Comparison of ENCODE assay signal across 8 cellular contexts in the genomic region with DNA sequence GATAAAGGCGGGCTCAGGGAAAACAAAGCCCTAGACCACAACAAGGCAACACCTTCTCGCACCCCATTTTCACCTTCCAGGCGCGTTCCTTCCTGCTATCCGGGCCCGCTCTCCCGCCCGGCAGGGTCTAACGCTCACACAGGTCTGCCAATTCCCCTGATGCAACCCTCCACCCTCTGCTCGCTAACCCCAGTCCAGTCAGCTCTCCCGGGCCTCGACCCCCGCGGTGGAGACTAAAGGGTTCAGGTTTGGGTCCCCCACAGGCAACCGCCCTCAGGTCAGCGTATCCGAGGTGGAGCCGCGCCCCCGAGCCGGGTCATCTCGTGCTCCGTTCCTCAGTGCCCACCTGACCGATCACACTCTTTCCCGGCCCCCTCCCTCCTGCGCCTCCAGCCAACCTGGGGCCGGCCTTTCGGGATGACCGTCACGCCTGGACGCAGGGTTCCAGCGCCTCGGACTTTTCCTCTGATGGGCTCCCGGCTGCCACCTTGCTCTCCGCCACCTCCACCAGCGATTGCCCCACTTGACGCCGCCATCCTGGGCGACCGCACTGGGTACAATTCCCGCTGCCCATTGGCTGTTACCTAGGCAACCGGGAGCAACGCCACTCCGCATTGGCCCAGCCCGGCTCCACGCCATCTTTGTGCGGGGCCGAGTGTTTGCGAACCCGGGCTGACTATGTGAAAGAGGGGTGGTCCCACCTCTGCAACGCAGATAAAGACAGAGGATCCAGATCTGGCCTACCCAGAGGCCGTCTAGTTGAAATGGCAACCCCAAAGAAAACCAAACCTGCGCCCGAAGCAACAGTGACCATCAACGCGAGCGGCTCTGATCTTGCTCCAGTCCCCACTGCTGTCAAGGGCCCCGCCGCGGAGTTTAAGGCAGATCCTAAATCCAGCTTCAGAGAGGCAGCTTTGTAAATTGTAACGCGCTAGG. TPM values are rescaled to one million over a fixed set of nuclear protein-coding genes. Genes with fewer than 3 reads are reported as not detected.
DNase-seq lines count a peak whose midpoint lies in the region; ATAC-seq and TF ChIP-seq lines count a peak whose summit lies in the region.

A gene (minus strand): TSS at position 552 of the 936 bp plus-strand sequence. CDS start 13,847 bp downstream, outside the sequence.

- H3K4me3 ChIP-seq in AG04449 (ENCODE audit: low read depth, low read length) (peak within 1 kb of the TSS; percentile 88), kidney epithelial cell (ENCODE audit: low read depth, low read length) (peak within 1 kb of the TSS; percentile 73)

- peak within 1 kb of the TSS; percentile 85 for H3K27ac Mint-ChIP-seq in activated CD4-positive, alpha-beta T cell treated with anti-CD3 and anti-CD28 coated beads for 36 hours
- H3K27ac Mint-ChIP-seq in chondrocyte (ENCODE audit: unreplicated experiment): peak within 1 kb of the TSS; percentile 91

- CTCF ChIA-PET in AG04449 (lab: Yijun Ruan, JAX): interaction anchor here (1.1 kb wide), 1 partner anchor 50 kb away, joined by 3 read pairs; no protein-coding TSS in a partner anchor
- CTCF ChIA-PET in activated CD4-positive, alpha-beta T cell treated with anti-CD3 and anti-CD28 coated beads for 36 hours (lab: Charles Lee): interaction anchor here (0.7 kb wide), 2 partner anchors 11 to 25 kb away, joined by 3 read pairs; no protein-coding TSS in a partner anchor

- intact Hi-C loops in activated CD4-positive, alpha-beta T cell treated with anti-CD3 and anti-CD28 coated beads for 36 hours (cut with DNase I, micrococcal nuclease): loop anchor here (1.0 to 2.0 kb wide), 6 partner anchors 8 to 187 kb away; a partner anchor contains a TSS

- no peaks in the 10 kb centered on the region for H3K36me3 ChIP-seq in kidney epithelial cell (ENCODE audit: control insufficient read depth, insufficient read depth, low read length)

- H3K4me1 Mint-ChIP-seq in activated CD4-positive, alpha-beta T cell treated with anti-CD3 and anti-CD28 coated beads for 36 hours: peaks cover 16% of the 10 kb centered on the region
- peaks cover 15% of the 10 kb centered on the region for H3K4me1 Mint-ChIP-seq in chondrocyte (ENCODE audit: low read depth)

- POLR2A ChIA-PET in AG04449 (lab: Yijun Ruan, JAX): no interaction called here
- POLR2A ChIA-PET in activated CD4-positive, alpha-beta T cell treated with anti-CD3 and anti-CD28 coated beads for 36 hours (lab: Charles Lee): no interaction called here

- no peaks in the 10 kb centered on the region for H3K9me3 Mint-ChIP-seq in activated CD4-positive, alpha-beta T cell treated with anti-CD3 and anti-CD28 coated beads for 36 hours (ENCODE audit: low read depth)
- H3K9me3 Mint-ChIP-seq in chondrocyte (ENCODE audit: low read depth): no peaks in the 10 kb centered on the region

- TF ChIP-seq CTCF in AG04449 (IDR thresholded peaks at IDR 0.05; ENCODE audit: insufficient read depth, low read length, missing control alignments): no peak
- TF ChIP-seq CTCF in chondrocyte (IDR thresholded peaks at IDR 0.05): no peak
- TF ChIP-seq CTCF in kidney epithelial cell (IDR thresholded peaks at IDR 0.05; ENCODE audit: insufficient read depth, low read length, poor library complexity, severe bottlenecking): no peak

- no peaks in the 10 kb centered on the region for H3K36me3 Mint-ChIP-seq in activated CD4-positive, alpha-beta T cell treated with anti-CD3 and anti-CD28 coated beads for 36 hours (ENCODE audit: low read depth)
- H3K36me3 Mint-ChIP-seq in chondrocyte (ENCODE audit: low read depth): peaks cover 2% of the 10 kb centered on the region

- no peaks in the 10 kb centered on the region for H3K27me3 ChIP-seq in kidney epithelial cell (ENCODE audit: control insufficient read depth, insufficient read depth, low read length)

- peak; percentile 99 for ATAC-seq in GM18909 (IDR thresholded peaks at IDR 0.05; ENCODE audit: poor library complexity, unreplicated experiment)
- peak; percentile 98 for ATAC-seq in HG03139 (IDR thresholded peaks at IDR 0.05; ENCODE audit: unreplicated experiment)
- ATAC-seq in activated CD4-positive, alpha-beta T cell treated with anti-CD3 and anti-CD28 coated beads for 36 hours: peak; percentile 99

- peak within 1 kb of the TSS; percentile 85 for H3K4me3 Mint-ChIP-seq in activated CD4-positive, alpha-beta T cell treated with anti-CD3 and anti-CD28 coated beads for 36 hours
- H3K4me3 Mint-ChIP-seq in chondrocyte (ENCODE audit: unreplicated experiment): peak within 1 kb of the TSS; percentile 99

- H3K27me3 Mint-ChIP-seq in activated CD4-positive, alpha-beta T cell treated with anti-CD3 and anti-CD28 coated beads for 36 hours: no peaks in the 10 kb centered on the region
- no peaks in the 10 kb centered on the region for H3K27me3 Mint-ChIP-seq in chondrocyte (ENCODE audit: low read depth)

- DNase-seq in AG04449 (ENCODE audit: low read depth, low spot score) (no peak), NCI-H345 treated with DMSO at 0.1 percent for 48 hours (lab: John Stamatoyannopoulos, UW; ENCODE audit: unreplicated experiment) (peak; percentile 79), chondrocyte (ENCODE audit: low spot score) (peak; percentile 98), kidney epithelial cell (ENCODE audit: low read depth) (peak; percentile 55)
- DNase-seq in activated CD4-positive, alpha-beta T cell treated with anti-CD3 and anti-CD28 coated beads for 36 hours: peak; percentile 94
- DNase-seq in stimulated activated CD4-positive, alpha-beta T cell treated with anti-CD3 and anti-CD28 coated beads, Interleukin-15, amount 100 ng/mL, for 1 hour (ENCODE audit: low read depth in 1 of 2, low spot score in 1 of 2): peak; percentile 80

RNA-seq across cellular contexts. Expression of the gene that starts here (rescaled TPM):
- total RNA-seq in activated CD4-positive, alpha-beta T cell treated with anti-CD3 and anti-CD28 coated beads for 36 hours: 1 to 10 TPM; 3.9 to 5.3 TPM
- total RNA-seq in chondrocyte (11.3 to 13.7 TPM (median 11.8 TPM) in 3 replicates), kidney epithelial cell (11.2 and 12.4 TPM in 2 replicates)
